In genomic region chr6:14224359-14225103, GRCh38 we compare ENCODE assay signal across 13 cellular contexts.
DNase-seq lines count a peak whose midpoint lies in the region; ATAC-seq and TF ChIP-seq lines count a peak whose summit lies in the region.
"Had no signal": no experiment of that assay in that cellular context is flagged by ENCODE, and none has a peak within 500 bp of the region (broad histone marks: within the 10 kb centered on the region; RNA-seq: fewer than 3 reads in every experiment).

No MANE protein-coding gene starts in this region.

- H3K27ac ChIP-seq in ascending aorta (no peak overlapping the region), WERI-Rb-1 (no peak overlapping the region)
- H3K27ac ChIP-seq: vagina had no signal

- TF ChIP-seq CTCF in ascending aorta (IDR thresholded peaks at IDR 0.05) = no peak
- no peak for TF ChIP-seq CTCF in WERI-Rb-1 (IDR thresholded peaks at IDR 0.05; ENCODE audit: low read depth, low read length)

- ATAC-seq in GM18868 (IDR thresholded peaks at IDR 0.05; ENCODE audit: unreplicated experiment) (peak; percentile 78), HG02759 (IDR thresholded peaks at IDR 0.05; ENCODE audit: unreplicated experiment) (peak; percentile 61)
- ATAC-seq: activated CD4-positive, alpha-beta T cell treated with anti-CD3 and anti-CD28 coated beads for 36 hours; activated naive CD4-positive, alpha-beta T cell treated with anti-CD3 and anti-CD28 coated beads, Interleukin-2, amount 50 U/mL, for 72 hours; stimulated activated naive CD8-positive, alpha-beta T cell treated with anti-CD3 and anti-CD28 coated beads, Interleukin-15, Interleukin-2, amounts not matched to agents 100 U/mL and 50 U/mL, for 24 hours had no signal

- no peaks in the 10 kb centered on the region for H3K4me1 ChIP-seq in ascending aorta
- H3K4me1 ChIP-seq: vagina had no signal

- H3K36me3 ChIP-seq in ascending aorta (no peaks in the 10 kb centered on the region), WERI-Rb-1 (no peaks in the 10 kb centered on the region)
- H3K36me3 ChIP-seq: vagina had no signal

- DNase-seq in MV-4-11 (lab: John Stamatoyannopoulos, UW) (peak; percentile 66), pons (ENCODE audit: low spot score) (peak; percentile 14), ascending aorta (ENCODE audit: low spot score in 2 of 2) (no peak), WERI-Rb-1 (no peak), superior temporal gyrus (ENCODE audit: extremely low spot score) (no peak)
- DNase-seq: activated CD4-positive, alpha-beta T cell treated with anti-CD3 and anti-CD28 coated beads for 36 hours; caudate nucleus; CD4-positive, CD25-positive, alpha-beta regulatory T cell; stimulated activated naive CD8-positive, alpha-beta T cell treated with anti-CD3 and anti-CD28 coated beads, Interleukin-15, Interleukin-2, amounts not matched to agents 100 U/mL and 50 U/mL, for 24 hours had no signal

- H3K27me3 ChIP-seq in ascending aorta (no peaks in the 10 kb centered on the region), WERI-Rb-1 (ENCODE audit: insufficient read depth, low read depth, severe bottlenecking) (no peaks in the 10 kb centered on the region)
- H3K27me3 ChIP-seq: vagina had no signal

- intact Hi-C loops in ascending aorta (cut with DNase I) = no loop called here

- H3K4me3 ChIP-seq in ascending aorta (no peak overlapping the region), WERI-Rb-1 (ENCODE audit: low read depth, low read length) (no peak overlapping the region)
- H3K4me3 ChIP-seq: vagina had no signal

- no peaks in the 10 kb centered on the region for H3K9me3 ChIP-seq in ascending aorta
- H3K9me3 ChIP-seq in WERI-Rb-1 (ENCODE audit: severe bottlenecking) = no peaks in the 10 kb centered on the region

Comparison
In these comparisons a context has a peak if more than half of its experiments do, and no peak if none do; other contexts are left out.
1. DNase-seq: peak in MV-4-11 (single experiment) and pons (single experiment); none in ascending aorta (0 of 2), WERI-Rb-1 (single experiment) and superior temporal gyrus (single experiment).